In genomic region chrX:71809886-71810285, GRCh38 we compare ENCODE assay signal across 33 cellular contexts. TPM values are rescaled to one million over a fixed set of nuclear protein-coding genes. Genes with fewer than 3 reads are reported as not detected.
DNase-seq lines count a peak whose midpoint lies in the region; FAIRE-seq and TF ChIP-seq lines count a peak whose summit lies in the region.
"Had no signal": no experiment of that assay in that cellular context is flagged by ENCODE, and none has a peak within 500 bp of the region (broad histone marks: within the 10 kb centered on the region; RNA-seq: fewer than 3 reads in every experiment).

No MANE protein-coding gene starts in this region.

- no peaks in the 10 kb centered on the region for H3K4me1 ChIP-seq in kidney (ENCODE audit: control insufficient read depth in 1 of 2, insufficient read depth in 1 of 2, low read depth in 1 of 2, low read length in 2 of 2)
- H3K4me1 ChIP-seq: adrenal gland, body of pancreas, Caco-2, heart right ventricle, stomach, thyroid gland had no signal

- H3K9me3 Mint-ChIP-seq in chondrocyte (ENCODE audit: low read depth), result peaks cover 27% of the 10 kb centered on the region
- H3K9me3 Mint-ChIP-seq: activated B cell treated with CpG ODN at 0.5 μM for 24 hours had no signal

- no peak overlapping the region for H3K9ac ChIP-seq in kidney (ENCODE audit: low read length in 2 of 2)

- no peak overlapping the region for H3K4me3 Mint-ChIP-seq in chondrocyte (ENCODE audit: unreplicated experiment)
- H3K4me3 Mint-ChIP-seq: activated B cell treated with CpG ODN at 0.5 μM for 24 hours; activated naive CD4-positive, alpha-beta T cell treated with anti-CD3 and anti-CD28 coated beads for 36 hours; nephron progenitor cell had no signal

- H3K27ac Mint-ChIP-seq in chondrocyte (ENCODE audit: unreplicated experiment), result no peak overlapping the region
- H3K27ac Mint-ChIP-seq: activated B cell treated with CpG ODN at 0.5 μM for 24 hours; activated naive CD4-positive, alpha-beta T cell treated with anti-CD3 and anti-CD28 coated beads for 36 hours; nephron progenitor cell had no signal

- H3K27ac ChIP-seq in kidney (ENCODE audit: low read depth in 2 of 2, low read length in 2 of 2), result no peak overlapping the region
- H3K27ac ChIP-seq: adrenal gland, body of pancreas, C4-2B, heart right ventricle, stomach, thyroid gland had no signal

- no peak for TF ChIP-seq CTCF in kidney (IDR thresholded peaks at IDR 0.05; ENCODE audit: borderline replicate concordance, extremely low read depth, insufficient read depth)
- TF ChIP-seq CTCF in chondrocyte (IDR thresholded peaks at IDR 0.05), result no peak

- no peaks in the 10 kb centered on the region for H3K9me3 ChIP-seq in kidney (ENCODE audit: control insufficient read depth in 1 of 2, low read length in 2 of 2)
- H3K9me3 ChIP-seq: adrenal gland, body of pancreas, Caco-2, thyroid gland had no signal

- intact Hi-C loops in kidney (cut with DNase I), result no loop called here

- H3K27me3 Mint-ChIP-seq in chondrocyte (ENCODE audit: low read depth), result peaks cover 2% of the 10 kb centered on the region
- H3K27me3 Mint-ChIP-seq: activated B cell treated with CpG ODN at 0.5 μM for 24 hours had no signal

- peaks cover 1% of the 10 kb centered on the region for H3K36me3 Mint-ChIP-seq in chondrocyte (ENCODE audit: low read depth)

- FAIRE-seq in HTR-8/SVneo (lab: Jason Lieb, UNC) (peak; percentile 87), kidney (lab: Jason Lieb, UNC) (no peak)
- FAIRE-seq: GM12891 had no signal

- no peaks in the 10 kb centered on the region for H3K4me1 Mint-ChIP-seq in chondrocyte (ENCODE audit: low read depth)
- H3K4me1 Mint-ChIP-seq: activated B cell treated with CpG ODN at 0.5 μM for 24 hours, nephron progenitor cell had no signal

- no peaks in the 10 kb centered on the region for H3K36me3 ChIP-seq in kidney (ENCODE audit: control insufficient read depth in 1 of 2, insufficient read depth in 2 of 2, low read length in 2 of 2)
- H3K36me3 ChIP-seq: adrenal gland, heart right ventricle, stomach, thyroid gland had no signal

- DNase-seq in Daoy (ENCODE audit: low read depth), result peak; percentile 90
- DNase-seq in HTR-8/SVneo (ENCODE audit: insufficient read length, low spot score), result no peak
- DNase-seq in SW480 (ENCODE audit: low spot score), result peak; percentile 23
- DNase-seq in kidney, result peak; percentile 35
- no peak for DNase-seq in chondrocyte (ENCODE audit: low spot score)
- DNase-seq in GOT3 (lab: John Stamatoyannopoulos, UW), result no peak
- DNase-seq in DMS 273 treated with DMSO at 0.1 percent for 48 hours (lab: John Stamatoyannopoulos, UW), result no peak
- DNase-seq: activated B cell treated with CpG ODN at 0.5 μM for 24 hours; activated naive CD4-positive, alpha-beta T cell treated with anti-CD3 and anti-CD28 coated beads for 36 hours; adrenal gland; body of pancreas; Caco-2; effector CD8-positive, alpha-beta T cell; erythroblast; foreskin fibroblast; heart right ventricle; NCI-H1092; NCI-H1930; NCI-H345; NCI-H82; nephron progenitor cell; SHP77 treated with DMSO at 0.1 percent for 48 hours; stimulated activated CD4-positive, alpha-beta T cell treated with anti-CD3 and anti-CD28 coated beads, Interleukin-1b, Interleukin-23, amount 100 ng/mL, for 48 hours; stimulated activated CD8-positive, alpha-beta memory T cell treated with anti-CD3 and anti-CD28 coated beads, Interleukin-4, amount 100 ng/mL, for 48 hours; stomach; thyroid gland had no signal

- H3K4me3 ChIP-seq in kidney (ENCODE audit: low read length in 2 of 2), result no peak overlapping the region
- H3K4me3 ChIP-seq: adrenal gland, body of pancreas, heart right ventricle, lung, smooth muscle cell, stomach, thyroid gland had no signal

RNA-seq across cellular contexts. Expression of gene CXorf49B, which starts 46.7 kb away (rescaled TPM):
- total RNA-seq in Daoy (2014; rRNA removed; shearing (Covaris generic)), result 0.57 TPM in 1 of 2 replicates, not detected in the other
- total RNA-seq in kidney, result not detected
- polyA plus RNA-seq in kidney (ENCODE audit: insufficient read depth, low read depth, low replicate concordance), result not detected
- total RNA-seq in chondrocyte, result not detected in 3 replicates
- total RNA-seq: activated B cell treated with CpG ODN at 0.5 μM for 24 hours; activated naive CD4-positive, alpha-beta T cell treated with anti-CD3 and anti-CD28 coated beads for 36 hours; adrenal gland; body of pancreas; Caco-2; heart right ventricle; LHCN-M2; lung; mucosa of gallbladder; osteocyte; smooth muscle cell; stomach; thyroid gland had no signal
- polyA plus RNA-seq: adrenal gland, heart right ventricle, lung had no signal

Comparison
In these comparisons a context has a peak if more than half of its experiments do, and no peak if none do; other contexts are left out.
1. DNase-seq: peak in Daoy (single experiment), SW480 (single experiment) and kidney (single experiment); none in HTR-8/SVneo (single experiment), chondrocyte (single experiment), GOT3 (single experiment) and DMS 273 treated with DMSO at 0.1 percent for 48 hours (single experiment).